Comparison of ENCODE assay signal across 1 cellular context in genomic region chr1:151909167-151910149, GRCh38.
TF ChIP-seq lines count a peak whose summit lies in the region.

TSS of gene THEM4 (minus strand) at chr1:151909511. CDS start at chr1:151909458, 53 bp downstream.

TF ChIP-seq in HepG2, 621 proteins besides CTCF, POLR2A, EP300 and RAD21 (continued from another document and continues in another):
- TF ChIP-seq, protein P1, sequence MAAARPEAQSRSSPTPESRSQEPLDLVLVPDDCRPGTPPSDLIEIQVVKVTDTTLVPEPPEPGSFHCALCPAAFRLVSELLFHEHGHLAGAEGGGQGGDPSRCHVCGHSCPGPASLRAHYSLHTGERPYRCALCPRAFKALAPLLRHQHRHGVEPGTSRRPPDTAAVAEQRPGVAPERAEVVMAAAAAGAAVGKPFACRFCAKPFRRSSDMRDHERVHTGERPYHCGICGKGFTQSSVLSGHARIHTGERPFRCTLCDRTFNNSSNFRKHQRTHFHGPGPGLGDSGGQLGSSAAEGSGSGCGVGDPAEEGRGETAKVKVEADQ (CRISPR knock-in tag; IDR thresholded peaks at IDR 0.05; ENCODE audit: borderline replicate concordance) = 0 out of 2 replicates have a peak, but pooled peaks have one; percentile 57
- TF ChIP-seq MTF2 (CRISPR knock-in tag; IDR thresholded peaks at IDR 0.05; ENCODE audit: borderline replicate concordance) (peak; percentile 90; the same call in 1 of the 2 replicates), HDAC2 (CRISPR knock-in tag; IDR thresholded peaks at IDR 0.05) (peak; percentile 66; the same call in 1 of the 2 replicates), ZNF776 (CRISPR knock-in tag; IDR thresholded peaks at IDR 0.05) (peak; percentile 76), IRF1 (CRISPR knock-in tag; IDR thresholded peaks at IDR 0.05; ENCODE audit: low read depth) (no peak), ATF4 (CRISPR knock-in tag; IDR thresholded peaks at IDR 0.05) (peak in 1 of 2 experiments; percentile 36; a peak in 1 of 4 replicates), SRSF1 (optimal IDR thresholded peaks at IDR 0.05; ENCODE audit: low read depth, low read length) (peak; percentile 61), HNRNPL (IDR thresholded peaks at IDR 0.05; ENCODE audit: low read depth, low read length) (peak; percentile 69; the same call in 1 of the 2 replicates), HES4 (CRISPR knock-in tag; IDR thresholded peaks at IDR 0.05; ENCODE audit: borderline replicate concordance) (peak; percentile 63; the same call in 1 of the 2 replicates), PHF8 (CRISPR knock-in tag; IDR thresholded peaks at IDR 0.05) (peak; percentile 79), REPIN1 (CRISPR knock-in tag; IDR thresholded peaks at IDR 0.05; ENCODE audit: borderline replicate concordance, low read depth) (peak; percentile 66; the same call in 1 of the 2 replicates), ZNF318 (CRISPR knock-in tag; IDR thresholded peaks at IDR 0.05) (no peak), NFKBIZ (CRISPR knock-in tag; IDR thresholded peaks at IDR 0.05) (peak; percentile 60; the same call in 1 of the 2 replicates), ZNF224 (CRISPR knock-in tag; IDR thresholded peaks at IDR 0.05) (0 out of 2 replicates have a peak, but pooled peaks have one; percentile 28), NAIF1 (CRISPR knock-in tag; IDR thresholded peaks at IDR 0.05; ENCODE audit: borderline replicate concordance) (no peak), GTF3A (CRISPR knock-in tag; conservative IDR thresholded peaks at IDR 0.05) (no peak), CREBL2 (CRISPR knock-in tag; IDR thresholded peaks at IDR 0.05; ENCODE audit: borderline replicate concordance) (no peak), ZFX (CRISPR knock-in tag; IDR thresholded peaks at IDR 0.05; ENCODE audit: low read depth) (peak; percentile 97), GFI1 (CRISPR knock-in tag; IDR thresholded peaks at IDR 0.05; ENCODE audit: borderline replicate concordance) (peak; percentile 46; the same call in 1 of the 2 replicates), AGO1 (IDR thresholded peaks at IDR 0.05; ENCODE audit: low read depth, low read length, poor library complexity, severe bottlenecking) (peak; percentile 45), ZNF33B (CRISPR knock-in tag; IDR thresholded peaks at IDR 0.05) (0 out of 2 replicates have a peak, but pooled peaks have one; percentile 82), NR1H2 (CRISPR knock-in tag; IDR thresholded peaks at IDR 0.05; ENCODE audit: borderline replicate concordance, low read depth) (no peak; the same call in 1 of the 2 replicates), ZNF441 (CRISPR knock-in tag; IDR thresholded peaks at IDR 0.05; ENCODE audit: borderline replicate concordance) (peak; percentile 75; the same call in 1 of the 2 replicates), NCOA2 (CRISPR knock-in tag; IDR thresholded peaks at IDR 0.05) (0 out of 2 replicates have a peak, but pooled peaks have one; percentile 11)
- TF ChIP-seq, protein P2, sequence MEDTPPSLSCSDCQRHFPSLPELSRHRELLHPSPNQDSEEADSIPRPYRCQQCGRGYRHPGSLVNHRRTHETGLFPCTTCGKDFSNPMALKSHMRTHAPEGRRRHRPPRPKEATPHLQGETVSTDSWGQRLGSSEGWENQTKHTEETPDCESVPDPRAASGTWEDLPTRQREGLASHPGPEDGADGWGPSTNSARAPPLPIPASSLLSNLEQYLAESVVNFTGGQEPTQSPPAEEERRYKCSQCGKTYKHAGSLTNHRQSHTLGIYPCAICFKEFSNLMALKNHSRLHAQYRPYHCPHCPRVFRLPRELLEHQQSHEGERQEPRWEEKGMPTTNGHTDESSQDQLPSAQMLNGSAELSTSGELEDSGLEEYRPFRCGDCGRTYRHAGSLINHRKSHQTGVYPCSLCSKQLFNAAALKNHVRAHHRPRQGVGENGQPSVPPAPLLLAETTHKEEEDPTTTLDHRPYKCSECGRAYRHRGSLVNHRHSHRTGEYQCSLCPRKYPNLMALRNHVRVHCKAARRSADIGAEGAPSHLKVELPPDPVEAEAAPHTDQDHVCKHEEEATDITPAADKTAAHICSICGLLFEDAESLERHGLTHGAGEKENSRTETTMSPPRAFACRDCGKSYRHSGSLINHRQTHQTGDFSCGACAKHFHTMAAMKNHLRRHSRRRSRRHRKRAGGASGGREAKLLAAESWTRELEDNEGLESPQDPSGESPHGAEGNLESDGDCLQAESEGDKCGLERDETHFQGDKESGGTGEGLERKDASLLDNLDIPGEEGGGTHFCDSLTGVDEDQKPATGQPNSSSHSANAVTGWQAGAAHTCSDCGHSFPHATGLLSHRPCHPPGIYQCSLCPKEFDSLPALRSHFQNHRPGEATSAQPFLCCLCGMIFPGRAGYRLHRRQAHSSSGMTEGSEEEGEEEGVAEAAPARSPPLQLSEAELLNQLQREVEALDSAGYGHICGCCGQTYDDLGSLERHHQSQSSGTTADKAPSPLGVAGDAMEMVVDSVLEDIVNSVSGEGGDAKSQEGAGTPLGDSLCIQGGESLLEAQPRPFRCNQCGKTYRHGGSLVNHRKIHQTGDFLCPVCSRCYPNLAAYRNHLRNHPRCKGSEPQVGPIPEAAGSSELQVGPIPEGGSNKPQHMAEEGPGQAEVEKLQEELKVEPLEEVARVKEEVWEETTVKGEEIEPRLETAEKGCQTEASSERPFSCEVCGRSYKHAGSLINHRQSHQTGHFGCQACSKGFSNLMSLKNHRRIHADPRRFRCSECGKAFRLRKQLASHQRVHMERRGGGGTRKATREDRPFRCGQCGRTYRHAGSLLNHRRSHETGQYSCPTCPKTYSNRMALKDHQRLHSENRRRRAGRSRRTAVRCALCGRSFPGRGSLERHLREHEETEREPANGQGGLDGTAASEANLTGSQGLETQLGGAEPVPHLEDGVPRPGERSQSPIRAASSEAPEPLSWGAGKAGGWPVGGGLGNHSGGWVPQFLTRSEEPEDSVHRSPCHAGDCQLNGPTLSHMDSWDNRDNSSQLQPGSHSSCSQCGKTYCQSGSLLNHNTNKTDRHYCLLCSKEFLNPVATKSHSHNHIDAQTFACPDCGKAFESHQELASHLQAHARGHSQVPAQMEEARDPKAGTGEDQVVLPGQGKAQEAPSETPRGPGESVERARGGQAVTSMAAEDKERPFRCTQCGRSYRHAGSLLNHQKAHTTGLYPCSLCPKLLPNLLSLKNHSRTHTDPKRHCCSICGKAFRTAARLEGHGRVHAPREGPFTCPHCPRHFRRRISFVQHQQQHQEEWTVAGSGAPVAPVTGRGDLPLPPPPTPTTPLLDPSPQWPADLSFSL (CRISPR knock-in tag; IDR thresholded peaks at IDR 0.05) = no peak
- TF ChIP-seq, protein P3, sequence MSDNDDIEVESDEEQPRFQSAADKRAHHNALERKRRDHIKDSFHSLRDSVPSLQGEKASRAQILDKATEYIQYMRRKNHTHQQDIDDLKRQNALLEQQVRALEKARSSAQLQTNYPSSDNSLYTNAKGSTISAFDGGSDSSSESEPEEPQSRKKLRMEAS (IDR thresholded peaks at IDR 0.05) = peak; percentile 81
- TF ChIP-seq, protein P4, sequence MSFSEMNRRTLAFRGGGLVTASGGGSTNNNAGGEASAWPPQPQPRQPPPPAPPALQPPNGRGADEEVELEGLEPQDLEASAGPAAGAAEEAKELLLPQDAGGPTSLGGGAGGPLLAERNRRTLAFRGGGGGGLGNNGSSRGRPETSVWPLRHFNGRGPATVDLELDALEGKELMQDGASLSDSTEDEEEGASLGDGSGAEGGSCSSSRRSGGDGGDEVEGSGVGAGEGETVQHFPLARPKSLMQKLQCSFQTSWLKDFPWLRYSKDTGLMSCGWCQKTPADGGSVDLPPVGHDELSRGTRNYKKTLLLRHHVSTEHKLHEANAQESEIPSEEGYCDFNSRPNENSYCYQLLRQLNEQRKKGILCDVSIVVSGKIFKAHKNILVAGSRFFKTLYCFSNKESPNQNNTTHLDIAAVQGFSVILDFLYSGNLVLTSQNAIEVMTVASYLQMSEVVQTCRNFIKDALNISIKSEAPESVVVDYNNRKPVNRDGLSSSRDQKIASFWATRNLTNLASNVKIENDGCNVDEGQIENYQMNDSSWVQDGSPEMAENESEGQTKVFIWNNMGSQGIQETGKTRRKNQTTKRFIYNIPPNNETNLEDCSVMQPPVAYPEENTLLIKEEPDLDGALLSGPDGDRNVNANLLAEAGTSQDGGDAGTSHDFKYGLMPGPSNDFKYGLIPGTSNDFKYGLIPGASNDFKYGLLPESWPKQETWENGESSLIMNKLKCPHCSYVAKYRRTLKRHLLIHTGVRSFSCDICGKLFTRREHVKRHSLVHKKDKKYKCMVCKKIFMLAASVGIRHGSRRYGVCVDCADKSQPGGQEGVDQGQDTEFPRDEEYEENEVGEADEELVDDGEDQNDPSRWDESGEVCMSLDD (CRISPR knock-in tag; IDR thresholded peaks at IDR 0.05; ENCODE audit: borderline replicate concordance) = peak; percentile 11; the same call in 1 of the 2 replicates
